ENCODE assay signal across 1 cellular context in the genomic region with DNA sequence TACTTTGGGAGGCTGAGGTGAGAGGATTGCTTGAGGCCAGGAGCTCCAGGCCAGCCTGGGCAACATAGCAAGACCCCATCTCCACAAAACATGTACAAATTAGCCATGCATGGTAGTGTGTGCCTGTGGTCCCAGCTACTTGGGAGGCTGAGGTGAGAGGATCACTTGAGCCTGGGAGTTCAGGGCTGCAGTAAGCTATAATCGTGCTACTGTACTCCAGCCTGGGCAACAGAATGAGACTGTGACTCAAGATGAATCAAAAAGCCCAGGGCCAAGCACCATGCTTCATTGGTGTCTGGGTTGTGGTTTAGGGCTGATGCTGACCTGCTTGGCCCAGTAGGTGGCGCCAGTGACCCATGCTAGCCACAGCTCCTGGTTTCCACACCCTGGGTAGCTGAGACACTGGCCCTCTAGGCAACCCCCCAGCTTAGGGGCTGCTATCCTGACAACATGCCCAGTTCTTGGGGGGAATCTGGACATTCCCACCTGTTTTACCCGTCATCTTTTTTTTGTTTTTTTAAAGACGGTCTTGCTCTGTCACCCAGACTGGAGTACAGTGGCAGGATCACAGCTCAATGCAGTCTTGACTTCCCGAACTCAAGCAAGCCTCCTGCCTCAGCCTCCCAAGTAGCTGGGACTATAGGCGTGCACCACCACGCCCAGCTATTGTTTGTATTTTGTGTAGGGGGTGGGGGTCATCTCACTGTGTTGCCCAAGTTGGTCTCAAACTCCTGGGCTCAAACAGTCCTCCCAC.
TF ChIP-seq lines count a peak whose summit lies in the region.

No MANE protein-coding gene starts in this region.

TF ChIP-seq in GM12878, 131 proteins besides CTCF, POLR2A, EP300 and RAD21 (continued from another document and continues in another):
- TF ChIP-seq, protein P1, sequence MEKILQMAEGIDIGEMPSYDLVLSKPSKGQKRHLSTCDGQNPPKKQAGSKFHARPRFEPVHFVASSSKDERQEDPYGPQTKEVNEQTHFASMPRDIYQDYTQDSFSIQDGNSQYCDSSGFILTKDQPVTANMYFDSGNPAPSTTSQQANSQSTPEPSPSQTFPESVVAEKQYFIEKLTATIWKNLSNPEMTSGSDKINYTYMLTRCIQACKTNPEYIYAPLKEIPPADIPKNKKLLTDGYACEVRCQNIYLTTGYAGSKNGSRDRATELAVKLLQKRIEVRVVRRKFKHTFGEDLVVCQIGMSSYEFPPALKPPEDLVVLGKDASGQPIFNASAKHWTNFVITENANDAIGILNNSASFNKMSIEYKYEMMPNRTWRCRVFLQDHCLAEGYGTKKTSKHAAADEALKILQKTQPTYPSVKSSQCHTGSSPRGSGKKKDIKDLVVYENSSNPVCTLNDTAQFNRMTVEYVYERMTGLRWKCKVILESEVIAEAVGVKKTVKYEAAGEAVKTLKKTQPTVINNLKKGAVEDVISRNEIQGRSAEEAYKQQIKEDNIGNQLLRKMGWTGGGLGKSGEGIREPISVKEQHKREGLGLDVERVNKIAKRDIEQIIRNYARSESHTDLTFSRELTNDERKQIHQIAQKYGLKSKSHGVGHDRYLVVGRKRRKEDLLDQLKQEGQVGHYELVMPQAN (conservative IDR thresholded peaks at IDR 0.05), result no peak
- TF ChIP-seq CREM (IDR thresholded peaks at IDR 0.05; ENCODE audit: low read depth) (no peak; the same call in 1 of the 2 replicates), SPI1 (IDR thresholded peaks at IDR 0.05; ENCODE audit: borderline replicate concordance, insufficient read depth, low read depth, low read length) (no peak), NR2C2 (IDR thresholded peaks at IDR 0.05; ENCODE audit: borderline replicate concordance, control insufficient read depth, insufficient read length, low read depth) (no peak), HDAC2 (IDR thresholded peaks at IDR 0.05) (no peak), MTA2 (IDR thresholded peaks at IDR 0.05; ENCODE audit: low read depth) (no peak), NBN (IDR thresholded peaks at IDR 0.05) (0 out of 2 replicates have a peak, but pooled peaks have one; percentile 54), YY1 (IDR thresholded peaks at IDR 0.05; ENCODE audit: low read depth, low read length) (peak; percentile 82), TCF12 (IDR thresholded peaks at IDR 0.05; ENCODE audit: low read depth, low read length) (no peak), ZZZ3 (IDR thresholded peaks at IDR 0.05; ENCODE audit: control insufficient read depth, insufficient read length, low read depth) (no peak), RELA (IDR thresholded peaks at IDR 0.05; ENCODE audit: borderline replicate concordance, partially characterized antibody) (no peak), STAT3 (IDR thresholded peaks at IDR 0.05; ENCODE audit: low read depth, low read length) (no peak), CHD4 (IDR thresholded peaks at IDR 0.05) (no peak), ETV6 (conservative IDR thresholded peaks at IDR 0.05 in 1 of 2, IDR thresholded peaks at IDR 0.05 in 1 of 2; ENCODE audit: borderline replicate concordance in 1 of 2, low read depth in 1 of 2) (no peak), LARP7 (IDR thresholded peaks at IDR 0.05) (no peak), CHD2 (IDR thresholded peaks at IDR 0.05; ENCODE audit: borderline replicate concordance, low read depth, low read length) (no peak), SREBF1 (IDR thresholded peaks at IDR 0.05; ENCODE audit: low read length) (no peak), JUNB (IDR thresholded peaks at IDR 0.05) (no peak), POLR2AphosphoS2 (IDR thresholded peaks at IDR 0.05; ENCODE audit: low read depth, low read length) (no peak), RB1 (IDR thresholded peaks at IDR 0.05; ENCODE audit: borderline replicate concordance) (0 out of 2 replicates have a peak, but pooled peaks have one; percentile 41), POU2F2 (IDR thresholded peaks at IDR 0.05; ENCODE audit: borderline replicate concordance, low read depth, low read length) (0 out of 3 replicates have a peak, but pooled peaks have one; percentile 58), ZNF24 (IDR thresholded peaks at IDR 0.05) (no peak), SMARCA5 (IDR thresholded peaks at IDR 0.05) (no peak), CEBPB (IDR thresholded peaks at IDR 0.05; ENCODE audit: borderline replicate concordance in 1 of 2, low read depth in 2 of 2, low read length in 2 of 2) (no peak), NFYA (IDR thresholded peaks at IDR 0.05; ENCODE audit: borderline replicate concordance, low read depth, low read length) (no peak), CBFB (IDR thresholded peaks at IDR 0.05; ENCODE audit: low read depth) (peak; percentile 92), SP1 (IDR thresholded peaks at IDR 0.05; ENCODE audit: low read depth, low read length) (peak; percentile 31), ZNF274 (IDR thresholded peaks at IDR 0.05; ENCODE audit: insufficient read depth, insufficient read length) (no peak), CREB1 (IDR thresholded peaks at IDR 0.05; ENCODE audit: low read depth) (peak; percentile 20; the same call in 1 of the 2 replicates), SMAD1 (IDR thresholded peaks at IDR 0.05; ENCODE audit: low read depth, partially characterized antibody) (no peak)
- TF ChIP-seq, protein P2, sequence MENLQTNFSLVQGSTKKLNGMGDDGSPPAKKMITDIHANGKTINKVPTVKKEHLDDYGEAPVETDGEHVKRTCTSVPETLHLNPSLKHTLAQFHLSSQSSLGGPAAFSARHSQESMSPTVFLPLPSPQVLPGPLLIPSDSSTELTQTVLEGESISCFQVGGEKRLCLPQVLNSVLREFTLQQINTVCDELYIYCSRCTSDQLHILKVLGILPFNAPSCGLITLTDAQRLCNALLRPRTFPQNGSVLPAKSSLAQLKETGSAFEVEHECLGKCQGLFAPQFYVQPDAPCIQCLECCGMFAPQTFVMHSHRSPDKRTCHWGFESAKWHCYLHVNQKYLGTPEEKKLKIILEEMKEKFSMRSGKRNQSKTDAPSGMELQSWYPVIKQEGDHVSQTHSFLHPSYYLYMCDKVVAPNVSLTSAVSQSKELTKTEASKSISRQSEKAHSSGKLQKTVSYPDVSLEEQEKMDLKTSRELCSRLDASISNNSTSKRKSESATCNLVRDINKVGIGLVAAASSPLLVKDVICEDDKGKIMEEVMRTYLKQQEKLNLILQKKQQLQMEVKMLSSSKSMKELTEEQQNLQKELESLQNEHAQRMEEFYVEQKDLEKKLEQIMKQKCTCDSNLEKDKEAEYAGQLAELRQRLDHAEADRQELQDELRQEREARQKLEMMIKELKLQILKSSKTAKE (IDR thresholded peaks at IDR 0.05; ENCODE audit: low read depth, poor library complexity, severe bottlenecking), result no peak
- TF ChIP-seq, protein P3, sequence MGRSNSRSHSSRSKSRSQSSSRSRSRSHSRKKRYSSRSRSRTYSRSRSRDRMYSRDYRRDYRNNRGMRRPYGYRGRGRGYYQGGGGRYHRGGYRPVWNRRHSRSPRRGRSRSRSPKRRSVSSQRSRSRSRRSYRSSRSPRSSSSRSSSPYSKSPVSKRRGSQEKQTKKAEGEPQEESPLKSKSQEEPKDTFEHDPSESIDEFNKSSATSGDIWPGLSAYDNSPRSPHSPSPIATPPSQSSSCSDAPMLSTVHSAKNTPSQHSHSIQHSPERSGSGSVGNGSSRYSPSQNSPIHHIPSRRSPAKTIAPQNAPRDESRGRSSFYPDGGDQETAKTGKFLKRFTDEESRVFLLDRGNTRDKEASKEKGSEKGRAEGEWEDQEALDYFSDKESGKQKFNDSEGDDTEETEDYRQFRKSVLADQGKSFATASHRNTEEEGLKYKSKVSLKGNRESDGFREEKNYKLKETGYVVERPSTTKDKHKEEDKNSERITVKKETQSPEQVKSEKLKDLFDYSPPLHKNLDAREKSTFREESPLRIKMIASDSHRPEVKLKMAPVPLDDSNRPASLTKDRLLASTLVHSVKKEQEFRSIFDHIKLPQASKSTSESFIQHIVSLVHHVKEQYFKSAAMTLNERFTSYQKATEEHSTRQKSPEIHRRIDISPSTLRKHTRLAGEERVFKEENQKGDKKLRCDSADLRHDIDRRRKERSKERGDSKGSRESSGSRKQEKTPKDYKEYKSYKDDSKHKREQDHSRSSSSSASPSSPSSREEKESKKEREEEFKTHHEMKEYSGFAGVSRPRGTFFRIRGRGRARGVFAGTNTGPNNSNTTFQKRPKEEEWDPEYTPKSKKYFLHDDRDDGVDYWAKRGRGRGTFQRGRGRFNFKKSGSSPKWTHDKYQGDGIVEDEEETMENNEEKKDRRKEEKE (IDR thresholded peaks at IDR 0.05), result no peak
- TF ChIP-seq, protein P4, sequence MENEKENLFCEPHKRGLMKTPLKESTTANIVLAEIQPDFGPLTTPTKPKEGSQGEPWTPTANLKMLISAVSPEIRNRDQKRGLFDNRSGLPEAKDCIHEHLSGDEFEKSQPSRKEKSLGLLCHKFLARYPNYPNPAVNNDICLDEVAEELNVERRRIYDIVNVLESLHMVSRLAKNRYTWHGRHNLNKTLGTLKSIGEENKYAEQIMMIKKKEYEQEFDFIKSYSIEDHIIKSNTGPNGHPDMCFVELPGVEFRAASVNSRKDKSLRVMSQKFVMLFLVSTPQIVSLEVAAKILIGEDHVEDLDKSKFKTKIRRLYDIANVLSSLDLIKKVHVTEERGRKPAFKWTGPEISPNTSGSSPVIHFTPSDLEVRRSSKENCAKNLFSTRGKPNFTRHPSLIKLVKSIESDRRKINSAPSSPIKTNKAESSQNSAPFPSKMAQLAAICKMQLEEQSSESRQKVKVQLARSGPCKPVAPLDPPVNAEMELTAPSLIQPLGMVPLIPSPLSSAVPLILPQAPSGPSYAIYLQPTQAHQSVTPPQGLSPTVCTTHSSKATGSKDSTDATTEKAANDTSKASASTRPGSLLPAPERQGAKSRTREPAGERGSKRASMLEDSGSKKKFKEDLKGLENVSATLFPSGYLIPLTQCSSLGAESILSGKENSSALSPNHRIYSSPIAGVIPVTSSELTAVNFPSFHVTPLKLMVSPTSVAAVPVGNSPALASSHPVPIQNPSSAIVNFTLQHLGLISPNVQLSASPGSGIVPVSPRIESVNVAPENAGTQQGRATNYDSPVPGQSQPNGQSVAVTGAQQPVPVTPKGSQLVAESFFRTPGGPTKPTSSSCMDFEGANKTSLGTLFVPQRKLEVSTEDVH (IDR thresholded peaks at IDR 0.05; ENCODE audit: low read depth, partially characterized antibody), result no peak
- TF ChIP-seq, protein P5, sequence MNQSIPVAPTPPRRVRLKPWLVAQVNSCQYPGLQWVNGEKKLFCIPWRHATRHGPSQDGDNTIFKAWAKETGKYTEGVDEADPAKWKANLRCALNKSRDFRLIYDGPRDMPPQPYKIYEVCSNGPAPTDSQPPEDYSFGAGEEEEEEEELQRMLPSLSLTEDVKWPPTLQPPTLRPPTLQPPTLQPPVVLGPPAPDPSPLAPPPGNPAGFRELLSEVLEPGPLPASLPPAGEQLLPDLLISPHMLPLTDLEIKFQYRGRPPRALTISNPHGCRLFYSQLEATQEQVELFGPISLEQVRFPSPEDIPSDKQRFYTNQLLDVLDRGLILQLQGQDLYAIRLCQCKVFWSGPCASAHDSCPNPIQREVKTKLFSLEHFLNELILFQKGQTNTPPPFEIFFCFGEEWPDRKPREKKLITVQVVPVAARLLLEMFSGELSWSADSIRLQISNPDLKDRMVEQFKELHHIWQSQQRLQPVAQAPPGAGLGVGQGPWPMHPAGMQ (IDR thresholded peaks at IDR 0.05; ENCODE audit: borderline replicate concordance), result no peak
- TF ChIP-seq, protein P6, sequence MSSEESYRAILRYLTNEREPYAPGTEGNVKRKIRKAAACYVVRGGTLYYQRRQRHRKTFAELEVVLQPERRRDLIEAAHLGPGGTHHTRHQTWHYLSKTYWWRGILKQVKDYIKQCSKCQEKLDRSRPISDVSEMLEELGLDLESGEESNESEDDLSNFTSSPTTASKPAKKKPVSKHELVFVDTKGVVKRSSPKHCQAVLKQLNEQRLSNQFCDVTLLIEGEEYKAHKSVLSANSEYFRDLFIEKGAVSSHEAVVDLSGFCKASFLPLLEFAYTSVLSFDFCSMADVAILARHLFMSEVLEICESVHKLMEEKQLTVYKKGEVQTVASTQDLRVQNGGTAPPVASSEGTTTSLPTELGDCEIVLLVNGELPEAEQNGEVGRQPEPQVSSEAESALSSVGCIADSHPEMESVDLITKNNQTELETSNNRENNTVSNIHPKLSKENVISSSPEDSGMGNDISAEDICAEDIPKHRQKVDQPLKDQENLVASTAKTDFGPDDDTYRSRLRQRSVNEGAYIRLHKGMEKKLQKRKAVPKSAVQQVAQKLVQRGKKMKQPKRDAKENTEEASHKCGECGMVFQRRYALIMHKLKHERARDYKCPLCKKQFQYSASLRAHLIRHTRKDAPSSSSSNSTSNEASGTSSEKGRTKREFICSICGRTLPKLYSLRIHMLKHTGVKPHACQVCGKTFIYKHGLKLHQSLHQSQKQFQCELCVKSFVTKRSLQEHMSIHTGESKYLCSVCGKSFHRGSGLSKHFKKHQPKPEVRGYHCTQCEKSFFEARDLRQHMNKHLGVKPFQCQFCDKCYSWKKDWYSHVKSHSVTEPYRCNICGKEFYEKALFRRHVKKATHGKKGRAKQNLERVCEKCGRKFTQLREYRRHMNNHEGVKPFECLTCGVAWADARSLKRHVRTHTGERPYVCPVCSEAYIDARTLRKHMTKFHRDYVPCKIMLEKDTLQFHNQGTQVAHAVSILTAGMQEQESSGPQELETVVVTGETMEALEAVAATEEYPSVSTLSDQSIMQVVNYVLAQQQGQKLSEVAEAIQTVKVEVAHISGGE (CRISPR knock-in tag; IDR thresholded peaks at IDR 0.05), result no peak
- TF ChIP-seq, protein P7, sequence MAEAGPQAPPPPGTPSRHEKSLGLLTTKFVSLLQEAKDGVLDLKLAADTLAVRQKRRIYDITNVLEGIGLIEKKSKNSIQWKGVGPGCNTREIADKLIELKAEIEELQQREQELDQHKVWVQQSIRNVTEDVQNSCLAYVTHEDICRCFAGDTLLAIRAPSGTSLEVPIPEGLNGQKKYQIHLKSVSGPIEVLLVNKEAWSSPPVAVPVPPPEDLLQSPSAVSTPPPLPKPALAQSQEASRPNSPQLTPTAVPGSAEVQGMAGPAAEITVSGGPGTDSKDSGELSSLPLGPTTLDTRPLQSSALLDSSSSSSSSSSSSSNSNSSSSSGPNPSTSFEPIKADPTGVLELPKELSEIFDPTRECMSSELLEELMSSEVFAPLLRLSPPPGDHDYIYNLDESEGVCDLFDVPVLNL (IDR thresholded peaks at IDR 0.05; ENCODE audit: low read depth, low read length), result no peak
- TF ChIP-seq, protein P8, sequence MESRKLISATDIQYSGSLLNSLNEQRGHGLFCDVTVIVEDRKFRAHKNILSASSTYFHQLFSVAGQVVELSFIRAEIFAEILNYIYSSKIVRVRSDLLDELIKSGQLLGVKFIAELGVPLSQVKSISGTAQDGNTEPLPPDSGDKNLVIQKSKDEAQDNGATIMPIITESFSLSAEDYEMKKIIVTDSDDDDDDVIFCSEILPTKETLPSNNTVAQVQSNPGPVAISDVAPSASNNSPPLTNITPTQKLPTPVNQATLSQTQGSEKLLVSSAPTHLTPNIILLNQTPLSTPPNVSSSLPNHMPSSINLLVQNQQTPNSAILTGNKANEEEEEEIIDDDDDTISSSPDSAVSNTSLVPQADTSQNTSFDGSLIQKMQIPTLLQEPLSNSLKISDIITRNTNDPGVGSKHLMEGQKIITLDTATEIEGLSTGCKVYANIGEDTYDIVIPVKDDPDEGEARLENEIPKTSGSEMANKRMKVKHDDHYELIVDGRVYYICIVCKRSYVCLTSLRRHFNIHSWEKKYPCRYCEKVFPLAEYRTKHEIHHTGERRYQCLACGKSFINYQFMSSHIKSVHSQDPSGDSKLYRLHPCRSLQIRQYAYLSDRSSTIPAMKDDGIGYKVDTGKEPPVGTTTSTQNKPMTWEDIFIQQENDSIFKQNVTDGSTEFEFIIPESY (IDR thresholded peaks at IDR 0.05), result no peak
- TF ChIP-seq, protein P9, sequence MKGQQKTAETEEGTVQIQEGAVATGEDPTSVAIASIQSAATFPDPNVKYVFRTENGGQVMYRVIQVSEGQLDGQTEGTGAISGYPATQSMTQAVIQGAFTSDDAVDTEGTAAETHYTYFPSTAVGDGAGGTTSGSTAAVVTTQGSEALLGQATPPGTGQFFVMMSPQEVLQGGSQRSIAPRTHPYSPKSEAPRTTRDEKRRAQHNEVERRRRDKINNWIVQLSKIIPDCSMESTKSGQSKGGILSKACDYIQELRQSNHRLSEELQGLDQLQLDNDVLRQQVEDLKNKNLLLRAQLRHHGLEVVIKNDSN (IDR thresholded peaks at IDR 0.05; ENCODE audit: borderline replicate concordance, extremely low read length, insufficient read depth, low read depth, low read length), result no peak
